25 cellular contexts compared by ENCODE assay signal in the genomic region with DNA sequence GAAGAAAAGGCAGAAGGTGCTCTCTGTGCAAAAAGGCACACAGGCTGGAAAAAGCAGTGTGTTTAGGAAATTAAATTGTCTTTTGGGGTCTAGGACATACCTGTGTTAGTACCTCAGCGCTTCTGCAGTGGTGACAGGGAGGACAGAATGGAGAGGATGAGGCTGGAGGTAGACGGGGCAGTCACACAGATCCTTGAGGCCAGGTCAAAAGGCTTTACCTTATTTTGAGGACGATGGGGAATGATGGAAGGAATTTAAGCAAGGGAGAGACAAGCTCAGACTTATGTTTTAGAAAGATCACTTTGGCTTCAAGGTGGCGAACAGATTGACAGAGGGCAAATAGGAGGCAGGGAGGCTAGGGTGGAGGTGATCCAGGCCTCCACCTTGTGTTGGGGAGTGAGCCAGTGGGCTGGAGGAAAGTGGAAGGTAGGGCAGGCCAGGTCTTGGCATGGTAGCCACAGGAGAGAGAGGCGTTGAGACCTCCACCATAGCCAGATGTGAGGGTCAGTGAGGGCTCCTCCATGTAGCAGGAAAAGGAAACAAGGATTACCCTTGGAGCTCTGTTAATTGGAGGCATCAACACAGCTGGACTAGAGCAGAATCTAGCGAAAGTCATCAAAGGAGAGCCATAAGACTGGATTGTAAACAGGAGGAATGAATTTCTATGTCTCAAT. TPM values are rescaled to one million over a fixed set of nuclear protein-coding genes. Genes with fewer than 3 reads are reported as not detected.
DNase-seq lines count a peak whose midpoint lies in the region; ATAC-seq, FAIRE-seq and TF ChIP-seq lines count a peak whose summit lies in the region.
"Had no signal": no experiment of that assay in that cellular context is flagged by ENCODE, and none has a peak within 500 bp of the region (broad histone marks: within the 10 kb centered on the region; RNA-seq: fewer than 3 reads in every experiment).

No MANE protein-coding gene starts in this region.

- TF ChIP-seq POLR2A in gastroesophageal sphincter (IDR thresholded peaks at IDR 0.05) (no peak), upper lobe of left lung (IDR thresholded peaks at IDR 0.05) (no peak)

- H3K36me3 ChIP-seq in bronchial epithelial cell (ENCODE audit: control insufficient read depth, insufficient read depth, low read length) (no peaks in the 10 kb centered on the region), gastroesophageal sphincter (no peaks in the 10 kb centered on the region), psoas muscle (ENCODE audit: insufficient read depth in 1 of 2, low read depth in 1 of 2) (no peaks in the 10 kb centered on the region), upper lobe of left lung (no peaks in the 10 kb centered on the region)
- no peaks in the 10 kb centered on the region for H3K36me3 ChIP-seq in effector memory CD4-positive, alpha-beta T cell (ENCODE audit: control insufficient read depth, insufficient read depth, low read length)
- H3K36me3 ChIP-seq: BLaER1 had no signal

- TF ChIP-seq EP300 in gastroesophageal sphincter (IDR thresholded peaks at IDR 0.05) (no peak), upper lobe of left lung (IDR thresholded peaks at IDR 0.05) (no peak)

- FAIRE-seq in bronchial epithelial cell (lab: Jason Lieb, UNC) = peak; percentile 36
- FAIRE-seq: GM12891, H54 had no signal

- H3K27me3 ChIP-seq in bronchial epithelial cell (ENCODE audit: control insufficient read depth, insufficient read depth, low read length) = no peaks in the 10 kb centered on the region
- peaks cover 5% of the 10 kb centered on the region for H3K27me3 ChIP-seq in gastroesophageal sphincter
- H3K27me3 ChIP-seq in psoas muscle (ENCODE audit: insufficient read depth in 3 of 3, low read length in 2 of 3) = peaks cover 0 to 5% (median 0%) of the 10 kb centered on the region in 3 donors
- no peaks in the 10 kb centered on the region for H3K27me3 ChIP-seq in upper lobe of left lung
- H3K27me3 ChIP-seq in effector memory CD4-positive, alpha-beta T cell (replicated peaks; ENCODE audit: control insufficient read depth, insufficient read depth, low read length, poor library complexity, severe bottlenecking) = no peaks in the 10 kb centered on the region
- H3K27me3 ChIP-seq: BLaER1 had no signal

- TF ChIP-seq CTCF in bronchial epithelial cell (IDR thresholded peaks at IDR 0.05; ENCODE audit: insufficient read depth, low read length, severe bottlenecking) = no peak
- no peak for TF ChIP-seq CTCF in gastroesophageal sphincter (IDR thresholded peaks at IDR 0.05)
- no peak for TF ChIP-seq CTCF in psoas muscle (IDR thresholded peaks at IDR 0.05)
- no peak for TF ChIP-seq CTCF in upper lobe of left lung (IDR thresholded peaks at IDR 0.05)

- no peaks in the 10 kb centered on the region for H3K9me3 ChIP-seq in gastroesophageal sphincter
- no peaks in the 10 kb centered on the region for H3K9me3 ChIP-seq in psoas muscle
- no peaks in the 10 kb centered on the region for H3K9me3 ChIP-seq in upper lobe of left lung
- no peaks in the 10 kb centered on the region for H3K9me3 ChIP-seq in effector memory CD4-positive, alpha-beta T cell (ENCODE audit: control insufficient read depth, low read length)
- H3K9me3 ChIP-seq: BLaER1 had no signal

- DNase-seq in bronchial epithelial cell (ENCODE audit: low read depth) = no peak
- DNase-seq in psoas muscle = no peak
- no peak for DNase-seq in upper lobe of left lung
- no peak for DNase-seq in effector memory CD4-positive, alpha-beta T cell
- DNase-seq in medulla oblongata (ENCODE audit: extremely low spot score) = no peak
- DNase-seq: CD4-positive, alpha-beta T cell; COR-L47; DND-41; Karpas-422; MV-4-11; NCI-H1105 treated with DMSO at 0.1 percent for 48 hours; NCI-H2081; NCI-H2171; NCI-H345; NCI-H524; NCI-H774; NK-92 treated with Interleukin-12 subunit alpha and Interleukin-12 subunit beta, amount 100 ng/mL, for 24 hours; SIG-M5 had no signal

- H3K27ac ChIP-seq in gastroesophageal sphincter (peak overlapping the region in 3 of 4 donors; percentile 37 to 85 (median 77)), psoas muscle (peak overlapping the region; percentile 9), upper lobe of left lung (peak overlapping the region; percentile 89 to 95 (median 91))
- H3K27ac ChIP-seq in effector memory CD4-positive, alpha-beta T cell (ENCODE audit: insufficient read depth, low read length, poor library complexity, severe bottlenecking) = no peak overlapping the region
- H3K27ac ChIP-seq: BLaER1 had no signal

- peaks cover 0 to 33% (median 7%) of the 10 kb centered on the region in 3 donors for H3K4me1 ChIP-seq in gastroesophageal sphincter
- H3K4me1 ChIP-seq in psoas muscle = peaks cover 12% of the 10 kb centered on the region
- H3K4me1 ChIP-seq in upper lobe of left lung = peaks cover 41 to 73% (median 58%) of the 10 kb centered on the region in 4 donors
- no peaks in the 10 kb centered on the region for H3K4me1 ChIP-seq in effector memory CD4-positive, alpha-beta T cell (ENCODE audit: control insufficient read depth, insufficient read depth, low read length, poor library complexity, severe bottlenecking)

- no peak overlapping the region for H3K4me3 ChIP-seq in bronchial epithelial cell (ENCODE audit: low read depth, low read length)
- peak overlapping the region in 1 of 2 donors; percentile 43 for H3K4me3 ChIP-seq in gastroesophageal sphincter
- no peak overlapping the region for H3K4me3 ChIP-seq in psoas muscle
- peak overlapping the region in 3 of 4 donors; percentile 43 to 52 (median 51) for H3K4me3 ChIP-seq in upper lobe of left lung
- no peak overlapping the region for H3K4me3 ChIP-seq in effector memory CD4-positive, alpha-beta T cell (ENCODE audit: insufficient read depth, low read depth, low read length, poor library complexity, severe bottlenecking)
- H3K4me3 ChIP-seq: BLaER1 had no signal

- 78 to 88% methylated on average over 6 of the region's 6 CpGs for WGBS in gastroesophageal sphincter (ENCODE audit: low coverage in 1 of 2), 2 donors
- 73 to 78% (median 77%) methylated on average over 6 of the region's 6 CpGs for WGBS in psoas muscle, 3 donors
- WGBS in upper lobe of left lung, 2 donors = 66 to 69% methylated on average over 6 of the region's 6 CpGs

- intact Hi-C loops in psoas muscle (cut with DNase I) = no loop called here

- ATAC-seq in gastroesophageal sphincter (no peak), psoas muscle (no peak), upper lobe of left lung (ENCODE audit: low FRiP score in 2 of 2) (no peak), GM19035 (IDR thresholded peaks at IDR 0.05; ENCODE audit: unreplicated experiment) (no peak)
- ATAC-seq: Panc1 had no signal

RNA-seq across cellular contexts. Expression of a gene that starts 4.2 kb away (rescaled TPM):
- total RNA-seq in bronchial epithelial cell = 3.6 TPM in 1 of 2 replicates, not detected in the other
- total RNA-seq in gastroesophageal sphincter = 100 to 1,000 TPM in 1 of 4 donors, 10 to 100 TPM in 3; 42.5 to 184 (median 77.6) TPM
- 10 to 100 TPM in 2 of 4 donors, 1 to 10 TPM in 1, under 1 TPM in 1; 0.15 to 37.4 (median 15.5) TPM for total RNA-seq in psoas muscle
- 10 to 100 TPM; 20.3 to 34.5 (median 30.2) TPM for polyA plus RNA-seq in psoas muscle
- total RNA-seq in upper lobe of left lung = 1,000 to 10,000 TPM in 1 of 6 donors, 100 to 1,000 TPM in 5; 211 to 1,043 (median 640) TPM
- total RNA-seq: CD4-positive, alpha-beta T cell; M059J had no signal

Comparison
In these comparisons a context has a peak if more than half of its experiments do, and no peak if none do; other contexts are left out.
1. H3K4me3 ChIP-seq: peak in upper lobe of left lung (3 of 4); none in bronchial epithelial cell (single experiment), psoas muscle (single experiment) and effector memory CD4-positive, alpha-beta T cell (single experiment).